In the genomic region with DNA sequence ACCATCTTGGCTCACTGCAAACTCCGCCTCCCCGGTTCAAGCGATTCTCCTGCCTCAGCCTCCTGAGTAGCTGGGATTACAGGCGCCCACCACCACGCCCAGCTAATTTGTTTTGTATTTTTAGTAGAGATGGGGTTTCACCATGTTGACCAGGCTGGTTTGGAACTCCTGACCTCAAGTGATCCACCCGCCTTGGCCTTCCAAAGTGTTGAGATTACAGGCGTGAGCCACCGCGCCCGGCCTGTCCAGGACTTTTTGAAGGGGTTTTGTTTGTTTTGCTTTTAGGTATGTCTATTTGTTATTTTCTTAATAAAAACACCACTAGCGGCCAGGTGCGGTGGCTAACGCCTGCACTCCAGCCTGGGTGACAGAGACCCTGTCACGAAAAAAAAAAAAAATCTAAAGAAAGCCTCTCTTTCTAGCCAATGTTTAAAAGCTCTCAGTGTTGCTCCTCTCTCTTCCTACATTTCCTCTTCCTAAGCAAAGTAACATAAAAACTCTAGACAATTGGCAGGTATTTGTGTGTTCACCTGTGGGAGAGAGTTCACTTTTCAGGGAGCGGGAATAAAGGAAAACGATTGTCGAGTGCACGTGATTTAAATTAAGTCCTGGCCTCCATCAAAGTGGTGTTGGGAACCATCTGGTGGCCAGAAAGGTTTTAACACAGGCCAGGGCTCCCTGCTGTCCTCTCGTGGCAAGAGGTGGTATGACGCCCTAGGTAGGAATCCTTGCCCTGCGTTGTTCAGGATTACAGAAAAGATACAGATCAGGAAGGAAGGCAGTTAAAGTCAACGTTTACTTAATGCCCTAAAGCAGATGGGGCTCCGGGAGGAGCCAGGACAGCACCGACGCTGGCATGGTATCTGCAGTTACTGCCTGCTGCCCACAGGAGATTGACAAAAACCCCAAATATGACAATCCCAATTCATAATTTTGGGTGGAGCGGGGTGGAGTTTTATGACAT, we compare ENCODE assay signal across 8 cellular contexts. TPM values are rescaled to one million over a fixed set of nuclear protein-coding genes. Genes with fewer than 3 reads are reported as not detected.
DNase-seq lines count a peak whose midpoint lies in the region; ATAC-seq lines count a peak whose summit lies in the region.

No MANE protein-coding gene starts in this region.

- H3K4me3 ChIP-seq in BLaER1: no peak overlapping the region

- ATAC-seq in HG03442 (IDR thresholded peaks at IDR 0.05; ENCODE audit: unreplicated experiment): peak; percentile 95
- peak; percentile 89 to 96 for ATAC-seq in activated CD4-positive, CD25-positive, alpha-beta regulatory T cell treated with anti-CD3 and anti-CD28 coated beads, Interleukin-2, amount 50 U/mL, for 24 hours
- ATAC-seq in left colon: peak; percentile 96

- H3K27ac ChIP-seq in BLaER1: no peak overlapping the region

- intact Hi-C loops in left colon (cut with DNase I, micrococcal nuclease): loop anchor here (5.0 kb wide), 1 partner anchor 73 kb away; no protein-coding TSS in a partner anchor

- H3K36me3 ChIP-seq in BLaER1: no peaks in the 10 kb centered on the region

- peak overlapping the region; percentile 51 for H3K4me2 ChIP-seq in BLaER1

- DNase-seq in GM19240 (ENCODE audit: insufficient read length, low spot score): peak; percentile 53
- DNase-seq in NCI-H460 (ENCODE audit: extremely low read depth, low read depth): peak; percentile 87
- peak; percentile 95 for DNase-seq in cerebellar cortex (ENCODE audit: low spot score)
- DNase-seq in left colon: peak; percentile 82 to 89
- peak; percentile 89 for DNase-seq in stimulated activated CD4-positive, alpha-beta T cell treated with anti-CD3 and anti-CD28 coated beads, Interleukin-4, amount 100 ng/mL, for 24 hours

- H4K20me1 ChIP-seq in BLaER1: no peaks in the 10 kb centered on the region

- peaks cover 3% of the 10 kb centered on the region; the same call in 1 of the 2 replicates for H3K4me1 ChIP-seq in BLaER1

- H3K27me3 ChIP-seq in BLaER1: peaks cover 3% of the 10 kb centered on the region; the same call in 1 of the 2 replicates

- no peak overlapping the region for H3K9ac ChIP-seq in BLaER1

- H3K9me3 ChIP-seq in BLaER1: no peaks in the 10 kb centered on the region

RNA-seq across cellular contexts. Expression of gene ATP23, which starts 36.2 kb away (rescaled TPM):
- 15.2 and 19.1 TPM in 2 replicates for total RNA-seq in NCI-H460 (2014; rRNA removed; shearing (Covaris generic))
- polyA plus RNA-seq in NCI-H460 (2014; cell fraction: nucleus; rRNA removed): 12.1 and 18.6 TPM in 2 replicates
- 10 to 100 TPM; 13.9 to 16.1 TPM for total RNA-seq in left colon

RNA-seq across cellular contexts. Expression of gene CTDSP2, which starts 58.6 kb away (rescaled TPM):
- total RNA-seq in NCI-H460 (2014; rRNA removed; shearing (Covaris generic)): 38.2 and 43.6 TPM in 2 replicates
- 16.5 and 19.6 TPM in 2 replicates for polyA plus RNA-seq in NCI-H460 (2014; cell fraction: nucleus; rRNA removed)
- 100 to 1,000 TPM; 152 to 254 TPM for total RNA-seq in left colon
